ENCODE assay signal across 1 cellular context in the genomic region with DNA sequence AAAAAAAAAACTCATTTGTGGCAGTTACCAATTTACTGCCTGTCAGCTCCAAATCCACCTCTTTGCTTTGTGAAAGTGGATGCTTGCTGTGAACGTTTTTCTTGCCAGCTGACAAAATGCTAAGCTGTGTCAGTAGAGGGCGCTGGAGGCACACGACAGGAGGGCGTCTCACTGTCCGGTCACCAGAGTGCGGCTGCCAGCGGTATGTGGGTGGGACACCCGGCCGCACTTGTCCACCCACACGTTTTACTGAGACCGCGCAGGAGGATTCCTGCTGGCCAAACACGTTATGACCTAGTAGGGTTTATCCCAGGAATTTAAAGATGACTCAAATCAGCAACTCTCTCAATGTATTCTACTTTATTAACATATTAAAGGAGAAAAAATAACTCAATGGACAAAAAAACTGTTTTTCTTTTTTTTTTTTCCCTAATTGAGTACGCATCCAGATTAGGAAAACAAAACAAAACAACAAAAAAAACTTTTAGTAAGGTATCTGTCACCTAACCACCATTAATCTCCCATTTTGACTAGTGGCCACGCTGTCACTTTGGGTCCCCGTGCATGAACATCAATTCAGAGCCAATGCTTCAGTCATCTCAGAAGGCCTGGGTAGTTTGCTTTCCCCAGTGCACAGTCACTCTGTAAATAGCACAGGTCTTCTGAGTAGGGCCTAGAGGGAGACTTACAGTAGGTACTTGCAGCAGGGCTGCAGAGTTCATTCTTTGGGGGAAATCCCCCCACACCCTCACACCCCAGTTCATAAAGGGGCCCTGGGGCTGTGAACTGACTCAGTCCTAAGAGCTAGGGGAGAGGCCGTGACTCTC.
TF ChIP-seq lines count a peak whose summit lies in the region.

No MANE protein-coding gene starts in this region.

TF ChIP-seq in GM12878, 131 proteins besides CTCF, POLR2A, EP300 and RAD21 (continued from another document and continues in another):
- TF ChIP-seq, protein P1, sequence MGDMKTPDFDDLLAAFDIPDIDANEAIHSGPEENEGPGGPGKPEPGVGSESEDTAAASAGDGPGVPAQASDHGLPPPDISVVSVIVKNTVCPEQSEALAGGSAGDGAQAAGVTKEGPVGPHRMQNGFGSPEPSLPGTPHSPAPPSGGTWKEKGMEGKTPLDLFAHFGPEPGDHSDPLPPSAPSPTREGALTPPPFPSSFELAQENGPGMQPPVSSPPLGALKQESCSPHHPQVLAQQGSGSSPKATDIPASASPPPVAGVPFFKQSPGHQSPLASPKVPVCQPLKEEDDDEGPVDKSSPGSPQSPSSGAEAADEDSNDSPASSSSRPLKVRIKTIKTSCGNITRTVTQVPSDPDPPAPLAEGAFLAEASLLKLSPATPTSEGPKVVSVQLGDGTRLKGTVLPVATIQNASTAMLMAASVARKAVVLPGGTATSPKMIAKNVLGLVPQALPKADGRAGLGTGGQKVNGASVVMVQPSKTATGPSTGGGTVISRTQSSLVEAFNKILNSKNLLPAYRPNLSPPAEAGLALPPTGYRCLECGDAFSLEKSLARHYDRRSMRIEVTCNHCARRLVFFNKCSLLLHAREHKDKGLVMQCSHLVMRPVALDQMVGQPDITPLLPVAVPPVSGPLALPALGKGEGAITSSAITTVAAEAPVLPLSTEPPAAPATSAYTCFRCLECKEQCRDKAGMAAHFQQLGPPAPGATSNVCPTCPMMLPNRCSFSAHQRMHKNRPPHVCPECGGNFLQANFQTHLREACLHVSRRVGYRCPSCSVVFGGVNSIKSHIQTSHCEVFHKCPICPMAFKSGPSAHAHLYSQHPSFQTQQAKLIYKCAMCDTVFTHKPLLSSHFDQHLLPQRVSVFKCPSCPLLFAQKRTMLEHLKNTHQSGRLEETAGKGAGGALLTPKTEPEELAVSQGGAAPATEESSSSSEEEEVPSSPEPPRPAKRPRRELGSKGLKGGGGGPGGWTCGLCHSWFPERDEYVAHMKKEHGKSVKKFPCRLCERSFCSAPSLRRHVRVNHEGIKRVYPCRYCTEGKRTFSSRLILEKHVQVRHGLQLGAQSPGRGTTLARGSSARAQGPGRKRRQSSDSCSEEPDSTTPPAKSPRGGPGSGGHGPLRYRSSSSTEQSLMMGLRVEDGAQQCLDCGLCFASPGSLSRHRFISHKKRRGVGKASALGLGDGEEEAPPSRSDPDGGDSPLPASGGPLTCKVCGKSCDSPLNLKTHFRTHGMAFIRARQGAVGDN (IDR thresholded peaks at IDR 0.05) = no peak
- TF ChIP-seq, protein P2, sequence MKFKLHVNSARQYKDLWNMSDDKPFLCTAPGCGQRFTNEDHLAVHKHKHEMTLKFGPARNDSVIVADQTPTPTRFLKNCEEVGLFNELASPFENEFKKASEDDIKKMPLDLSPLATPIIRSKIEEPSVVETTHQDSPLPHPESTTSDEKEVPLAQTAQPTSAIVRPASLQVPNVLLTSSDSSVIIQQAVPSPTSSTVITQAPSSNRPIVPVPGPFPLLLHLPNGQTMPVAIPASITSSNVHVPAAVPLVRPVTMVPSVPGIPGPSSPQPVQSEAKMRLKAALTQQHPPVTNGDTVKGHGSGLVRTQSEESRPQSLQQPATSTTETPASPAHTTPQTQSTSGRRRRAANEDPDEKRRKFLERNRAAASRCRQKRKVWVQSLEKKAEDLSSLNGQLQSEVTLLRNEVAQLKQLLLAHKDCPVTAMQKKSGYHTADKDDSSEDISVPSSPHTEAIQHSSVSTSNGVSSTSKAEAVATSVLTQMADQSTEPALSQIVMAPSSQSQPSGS (IDR thresholded peaks at IDR 0.05; ENCODE audit: low read length) = 0 out of 2 replicates have a peak, but pooled peaks have one; percentile 19
- peak; percentile 72; the same call in 1 of the 2 replicates for TF ChIP-seq IRF4 (IDR thresholded peaks at IDR 0.05; ENCODE audit: low read depth, low read length)
- no peak for TF ChIP-seq ETV6 (conservative IDR thresholded peaks at IDR 0.05 in 1 of 2, IDR thresholded peaks at IDR 0.05 in 1 of 2; ENCODE audit: borderline replicate concordance in 1 of 2, low read depth in 1 of 2)
- peak; percentile 30; the same call in 1 of the 2 replicates for TF ChIP-seq CBFB (IDR thresholded peaks at IDR 0.05; ENCODE audit: low read depth)
- TF ChIP-seq BHLHE40 (IDR thresholded peaks at IDR 0.05; ENCODE audit: borderline replicate concordance in 1 of 2, low read depth in 2 of 2, low read length in 1 of 2) = peak; percentile 62 to 71; a peak in 3 of 4 replicates
- no peak for TF ChIP-seq ZBED1 (IDR thresholded peaks at IDR 0.05; ENCODE audit: borderline replicate concordance)
- TF ChIP-seq, protein P3, sequence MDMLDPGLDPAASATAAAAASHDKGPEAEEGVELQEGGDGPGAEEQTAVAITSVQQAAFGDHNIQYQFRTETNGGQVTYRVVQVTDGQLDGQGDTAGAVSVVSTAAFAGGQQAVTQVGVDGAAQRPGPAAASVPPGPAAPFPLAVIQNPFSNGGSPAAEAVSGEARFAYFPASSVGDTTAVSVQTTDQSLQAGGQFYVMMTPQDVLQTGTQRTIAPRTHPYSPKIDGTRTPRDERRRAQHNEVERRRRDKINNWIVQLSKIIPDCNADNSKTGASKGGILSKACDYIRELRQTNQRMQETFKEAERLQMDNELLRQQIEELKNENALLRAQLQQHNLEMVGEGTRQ (IDR thresholded peaks at IDR 0.05; ENCODE audit: borderline replicate concordance, low read depth, low read length) = no peak
- TF ChIP-seq EED (IDR thresholded peaks at IDR 0.05; ENCODE audit: low read depth) = no peak
- no peak for TF ChIP-seq GATAD2B (conservative IDR thresholded peaks at IDR 0.05; ENCODE audit: low read depth)
- TF ChIP-seq ZNF274 (IDR thresholded peaks at IDR 0.05; ENCODE audit: insufficient read depth, insufficient read length) = no peak
- TF ChIP-seq SREBF1 (IDR thresholded peaks at IDR 0.05; ENCODE audit: low read length) = no peak
- peak; percentile 69; the same call in 1 of the 2 replicates for TF ChIP-seq SMARCA5 (IDR thresholded peaks at IDR 0.05)
- TF ChIP-seq NFXL1 (IDR thresholded peaks at IDR 0.05; ENCODE audit: borderline replicate concordance) = no peak
- no peak for TF ChIP-seq STAT3 (IDR thresholded peaks at IDR 0.05; ENCODE audit: low read depth, low read length)
- TF ChIP-seq POLR2AphosphoS5 (IDR thresholded peaks at IDR 0.05; ENCODE audit: low read length) = no peak
- peak; percentile 72; the same call in 1 of the 2 replicates for TF ChIP-seq CBX5 (IDR thresholded peaks at IDR 0.05; ENCODE audit: low read depth)
- no peak for TF ChIP-seq TARDBP (IDR thresholded peaks at IDR 0.05; ENCODE audit: borderline replicate concordance)
- 0 out of 2 replicates have a peak, but pooled peaks have one; percentile 47 for TF ChIP-seq TCF12 (IDR thresholded peaks at IDR 0.05; ENCODE audit: low read depth, low read length)
- no peak for TF ChIP-seq YBX1 (IDR thresholded peaks at IDR 0.05)
- no peak for TF ChIP-seq CHD4 (IDR thresholded peaks at IDR 0.05)
- TF ChIP-seq, protein P4, sequence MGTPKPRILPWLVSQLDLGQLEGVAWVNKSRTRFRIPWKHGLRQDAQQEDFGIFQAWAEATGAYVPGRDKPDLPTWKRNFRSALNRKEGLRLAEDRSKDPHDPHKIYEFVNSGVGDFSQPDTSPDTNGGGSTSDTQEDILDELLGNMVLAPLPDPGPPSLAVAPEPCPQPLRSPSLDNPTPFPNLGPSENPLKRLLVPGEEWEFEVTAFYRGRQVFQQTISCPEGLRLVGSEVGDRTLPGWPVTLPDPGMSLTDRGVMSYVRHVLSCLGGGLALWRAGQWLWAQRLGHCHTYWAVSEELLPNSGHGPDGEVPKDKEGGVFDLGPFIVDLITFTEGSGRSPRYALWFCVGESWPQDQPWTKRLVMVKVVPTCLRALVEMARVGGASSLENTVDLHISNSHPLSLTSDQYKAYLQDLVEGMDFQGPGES (IDR thresholded peaks at IDR 0.05) = no peak
- no peak for TF ChIP-seq POLR2AphosphoS2 (IDR thresholded peaks at IDR 0.05; ENCODE audit: low read depth, low read length)
- TF ChIP-seq NR2F1 (conservative IDR thresholded peaks at IDR 0.05) = no peak
- no peak for TF ChIP-seq WRNIP1 (IDR thresholded peaks at IDR 0.05; ENCODE audit: borderline replicate concordance, low read depth, low read length)
- TF ChIP-seq IKZF1 (conservative IDR thresholded peaks at IDR 0.05) = no peak
- no peak; a peak in 1 of 4 replicates for TF ChIP-seq IKZF2 (IDR thresholded peaks at IDR 0.05)
- TF ChIP-seq TCF7 (IDR thresholded peaks at IDR 0.05; ENCODE audit: borderline replicate concordance) = no peak
- TF ChIP-seq MTA2 (IDR thresholded peaks at IDR 0.05; ENCODE audit: low read depth) = no peak
- TF ChIP-seq SMAD1 (IDR thresholded peaks at IDR 0.05; ENCODE audit: low read depth, partially characterized antibody) = no peak
- TF ChIP-seq, protein P5, sequence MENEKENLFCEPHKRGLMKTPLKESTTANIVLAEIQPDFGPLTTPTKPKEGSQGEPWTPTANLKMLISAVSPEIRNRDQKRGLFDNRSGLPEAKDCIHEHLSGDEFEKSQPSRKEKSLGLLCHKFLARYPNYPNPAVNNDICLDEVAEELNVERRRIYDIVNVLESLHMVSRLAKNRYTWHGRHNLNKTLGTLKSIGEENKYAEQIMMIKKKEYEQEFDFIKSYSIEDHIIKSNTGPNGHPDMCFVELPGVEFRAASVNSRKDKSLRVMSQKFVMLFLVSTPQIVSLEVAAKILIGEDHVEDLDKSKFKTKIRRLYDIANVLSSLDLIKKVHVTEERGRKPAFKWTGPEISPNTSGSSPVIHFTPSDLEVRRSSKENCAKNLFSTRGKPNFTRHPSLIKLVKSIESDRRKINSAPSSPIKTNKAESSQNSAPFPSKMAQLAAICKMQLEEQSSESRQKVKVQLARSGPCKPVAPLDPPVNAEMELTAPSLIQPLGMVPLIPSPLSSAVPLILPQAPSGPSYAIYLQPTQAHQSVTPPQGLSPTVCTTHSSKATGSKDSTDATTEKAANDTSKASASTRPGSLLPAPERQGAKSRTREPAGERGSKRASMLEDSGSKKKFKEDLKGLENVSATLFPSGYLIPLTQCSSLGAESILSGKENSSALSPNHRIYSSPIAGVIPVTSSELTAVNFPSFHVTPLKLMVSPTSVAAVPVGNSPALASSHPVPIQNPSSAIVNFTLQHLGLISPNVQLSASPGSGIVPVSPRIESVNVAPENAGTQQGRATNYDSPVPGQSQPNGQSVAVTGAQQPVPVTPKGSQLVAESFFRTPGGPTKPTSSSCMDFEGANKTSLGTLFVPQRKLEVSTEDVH (IDR thresholded peaks at IDR 0.05; ENCODE audit: low read depth, partially characterized antibody) = no peak
- no peak for TF ChIP-seq TCF3 (IDR thresholded peaks at IDR 0.05; ENCODE audit: borderline replicate concordance, insufficient read depth, low read depth, low read length)
- TF ChIP-seq TAF1 (IDR thresholded peaks at IDR 0.05; ENCODE audit: borderline replicate concordance, low read depth, low read length) = no peak
- TF ChIP-seq, protein P6, sequence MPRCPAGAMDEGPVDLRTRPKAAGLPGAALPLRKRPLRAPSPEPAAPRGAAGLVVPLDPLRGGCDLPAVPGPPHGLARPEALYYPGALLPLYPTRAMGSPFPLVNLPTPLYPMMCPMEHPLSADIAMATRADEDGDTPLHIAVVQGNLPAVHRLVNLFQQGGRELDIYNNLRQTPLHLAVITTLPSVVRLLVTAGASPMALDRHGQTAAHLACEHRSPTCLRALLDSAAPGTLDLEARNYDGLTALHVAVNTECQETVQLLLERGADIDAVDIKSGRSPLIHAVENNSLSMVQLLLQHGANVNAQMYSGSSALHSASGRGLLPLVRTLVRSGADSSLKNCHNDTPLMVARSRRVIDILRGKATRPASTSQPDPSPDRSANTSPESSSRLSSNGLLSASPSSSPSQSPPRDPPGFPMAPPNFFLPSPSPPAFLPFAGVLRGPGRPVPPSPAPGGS (IDR thresholded peaks at IDR 0.05; ENCODE audit: borderline replicate concordance, insufficient read depth, low read depth, low read length, poor library complexity, severe bottlenecking) = peak; percentile 38
- no peak for TF ChIP-seq LARP7 (IDR thresholded peaks at IDR 0.05)
- no peak for TF ChIP-seq ESRRA (IDR thresholded peaks at IDR 0.05; ENCODE audit: low read length)
- TF ChIP-seq, protein P7, sequence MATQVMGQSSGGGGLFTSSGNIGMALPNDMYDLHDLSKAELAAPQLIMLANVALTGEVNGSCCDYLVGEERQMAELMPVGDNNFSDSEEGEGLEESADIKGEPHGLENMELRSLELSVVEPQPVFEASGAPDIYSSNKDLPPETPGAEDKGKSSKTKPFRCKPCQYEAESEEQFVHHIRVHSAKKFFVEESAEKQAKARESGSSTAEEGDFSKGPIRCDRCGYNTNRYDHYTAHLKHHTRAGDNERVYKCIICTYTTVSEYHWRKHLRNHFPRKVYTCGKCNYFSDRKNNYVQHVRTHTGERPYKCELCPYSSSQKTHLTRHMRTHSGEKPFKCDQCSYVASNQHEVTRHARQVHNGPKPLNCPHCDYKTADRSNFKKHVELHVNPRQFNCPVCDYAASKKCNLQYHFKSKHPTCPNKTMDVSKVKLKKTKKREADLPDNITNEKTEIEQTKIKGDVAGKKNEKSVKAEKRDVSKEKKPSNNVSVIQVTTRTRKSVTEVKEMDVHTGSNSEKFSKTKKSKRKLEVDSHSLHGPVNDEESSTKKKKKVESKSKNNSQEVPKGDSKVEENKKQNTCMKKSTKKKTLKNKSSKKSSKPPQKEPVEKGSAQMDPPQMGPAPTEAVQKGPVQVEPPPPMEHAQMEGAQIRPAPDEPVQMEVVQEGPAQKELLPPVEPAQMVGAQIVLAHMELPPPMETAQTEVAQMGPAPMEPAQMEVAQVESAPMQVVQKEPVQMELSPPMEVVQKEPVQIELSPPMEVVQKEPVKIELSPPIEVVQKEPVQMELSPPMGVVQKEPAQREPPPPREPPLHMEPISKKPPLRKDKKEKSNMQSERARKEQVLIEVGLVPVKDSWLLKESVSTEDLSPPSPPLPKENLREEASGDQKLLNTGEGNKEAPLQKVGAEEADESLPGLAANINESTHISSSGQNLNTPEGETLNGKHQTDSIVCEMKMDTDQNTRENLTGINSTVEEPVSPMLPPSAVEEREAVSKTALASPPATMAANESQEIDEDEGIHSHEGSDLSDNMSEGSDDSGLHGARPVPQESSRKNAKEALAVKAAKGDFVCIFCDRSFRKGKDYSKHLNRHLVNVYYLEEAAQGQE (IDR thresholded peaks at IDR 0.05; ENCODE audit: low read depth, low read length) = no peak
- no peak for TF ChIP-seq RCOR1 (conservative IDR thresholded peaks at IDR 0.05; ENCODE audit: low read depth, low read length)
- TF ChIP-seq NR2C1 (IDR thresholded peaks at IDR 0.05) = no peak
- TF ChIP-seq TBL1XR1 (IDR thresholded peaks at IDR 0.05; ENCODE audit: low read depth, low read length) = 0 out of 2 replicates have a peak, but pooled peaks have one; percentile 28
- TF ChIP-seq SIX5 (IDR thresholded peaks at IDR 0.05; ENCODE audit: low read depth, low read length, severe bottlenecking) = no peak
- peak; percentile 24; the same call in 1 of the 2 replicates for TF ChIP-seq PAX5 (IDR thresholded peaks at IDR 0.05; ENCODE audit: borderline replicate concordance, low read depth, low read length)
- TF ChIP-seq DPF2 (IDR thresholded peaks at IDR 0.05) = no peak
- no peak for TF ChIP-seq HDAC2 (IDR thresholded peaks at IDR 0.05)
- no peak for TF ChIP-seq ZNF384 (IDR thresholded peaks at IDR 0.05; ENCODE audit: borderline replicate concordance, low read depth, low read length)
